In the genomic region with DNA sequence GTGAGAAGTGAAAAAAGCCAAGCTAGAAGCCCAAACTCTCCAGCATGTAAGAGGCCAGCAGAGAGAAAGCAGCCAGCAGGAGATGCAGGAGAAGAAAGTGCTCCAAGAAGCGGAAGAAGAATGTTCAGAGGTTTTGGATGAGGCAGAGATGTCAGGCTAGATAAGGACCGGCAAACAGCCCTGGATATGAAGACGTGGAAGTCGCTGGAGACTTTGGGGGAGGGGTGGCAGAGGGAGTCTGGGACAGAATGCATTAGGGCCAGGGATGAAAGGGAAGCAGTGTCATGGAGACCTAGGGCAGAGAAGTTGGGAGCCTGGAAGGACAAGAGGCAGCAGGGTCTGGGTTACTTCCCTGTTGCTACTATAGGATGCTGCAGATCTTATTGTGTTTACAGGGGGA, we compare ENCODE assay signal across 1 cellular context.
TF ChIP-seq lines count a peak whose summit lies in the region.

No MANE protein-coding gene starts in this region.

TF ChIP-seq in SK-N-SH treated with all-trans-retinoic acid at 6 μM for 48 hours, 23 proteins besides CTCF, POLR2A, EP300 and RAD21 (continued from another document):
- no peak for TF ChIP-seq TSHZ2 (CRISPR knock-in tag; IDR thresholded peaks at IDR 0.05)
